Comparison of ENCODE assay signal across 22 cellular contexts in genomic region chr4:152421576-152421975, GRCh38.
"Had no signal": no experiment of that assay in that cellular context is flagged by ENCODE, and none has a peak within 500 bp of the region (broad histone marks: within the 10 kb centered on the region; RNA-seq: fewer than 3 reads in every experiment).

No MANE protein-coding gene starts in this region.

- H3K27ac Mint-ChIP-seq: dendritic cell treated with granulocyte-macrophage colony-stimulating factor and Interleukin-4, amounts not matched to agents 40 ng/mL and 50 ng/mL, for 4 days; endodermal cell had no signal

- DNase-seq: colonic mucosa; cortex of kidney; effector CD8-positive, alpha-beta T cell; effector memory CD8-positive, alpha-beta T cell; endodermal cell; erythroblast; esophagus squamous epithelium; foreskin fibroblast; foreskin melanocyte; gastrocnemius medialis; glutamatergic neuron; head of caudate nucleus; heart right ventricle; hippocampal formation; left cardiac atrium; left lung; left ventricle myocardium superior; lower lobe of right lung; mesendoderm; midbrain had no signal

- H3K4me3 Mint-ChIP-seq: dendritic cell treated with granulocyte-macrophage colony-stimulating factor and Interleukin-4, amounts not matched to agents 40 ng/mL and 50 ng/mL, for 4 days; effector memory CD8-positive, alpha-beta T cell; endodermal cell had no signal

- H3K9me3 Mint-ChIP-seq: dendritic cell treated with granulocyte-macrophage colony-stimulating factor and Interleukin-4, amounts not matched to agents 40 ng/mL and 50 ng/mL, for 4 days; effector memory CD8-positive, alpha-beta T cell; endodermal cell had no signal

- H3K27me3 Mint-ChIP-seq: dendritic cell treated with granulocyte-macrophage colony-stimulating factor and Interleukin-4, amounts not matched to agents 40 ng/mL and 50 ng/mL, for 4 days; effector memory CD8-positive, alpha-beta T cell had no signal

- ATAC-seq: effector memory CD8-positive, alpha-beta T cell; esophagus mucosa; gastrocnemius medialis; heart right ventricle; left cardiac atrium; left lung; left ventricle myocardium superior; lower lobe of right lung had no signal
